In the genomic region with DNA sequence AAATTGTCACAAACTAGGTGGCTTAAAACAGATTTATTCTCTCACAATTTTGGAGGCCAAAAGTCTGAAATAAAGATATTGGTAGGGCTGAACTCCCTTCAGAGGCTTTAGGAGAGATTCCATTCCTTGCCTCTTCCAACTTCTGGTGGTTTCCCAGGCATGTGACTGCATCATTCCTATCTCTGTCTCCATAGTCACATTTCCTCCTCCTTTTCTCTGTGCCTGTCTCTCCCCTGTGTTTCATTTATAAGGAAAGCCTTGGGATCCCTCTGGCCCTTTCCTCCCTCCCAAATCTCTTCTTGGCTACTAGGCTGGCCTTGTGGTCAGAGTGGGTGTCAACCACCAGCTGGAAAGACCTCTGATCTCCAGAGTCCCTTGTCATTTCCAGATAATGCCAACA, we compare ENCODE assay signal across 29 cellular contexts.
"Had no signal": no experiment of that assay in that cellular context is flagged by ENCODE, and none has a peak within 500 bp of the region (broad histone marks: within the 10 kb centered on the region; RNA-seq: fewer than 3 reads in every experiment).

No MANE protein-coding gene starts in this region.

- H3K27me3 Mint-ChIP-seq: activated CD8-positive, alpha-beta T cell treated with anti-CD3 and anti-CD28 coated beads for 36 hours; effector memory CD8-positive, alpha-beta T cell; naive B cell; progenitor cell of endocrine pancreas; stimulated activated naive CD8-positive, alpha-beta T cell treated with anti-CD3 and anti-CD28 coated beads, Interleukin-15, amount 100 ng/mL, for 72 hours; type B pancreatic cell had no signal

- H3K27ac ChIP-seq: body of pancreas, coronary artery, gastrocnemius medialis, left ventricle myocardium inferior, ovary, vagina had no signal

- H3K27ac Mint-ChIP-seq: activated B cell treated with CpG ODN at 0.5 μM for 24 hours; activated CD8-positive, alpha-beta T cell treated with anti-CD3 and anti-CD28 coated beads for 36 hours; activated naive CD4-positive, alpha-beta T cell treated with anti-CD3 and anti-CD28 coated beads, Interleukin-2, amount 50 U/mL, for 72 hours; activated T-cell treated with anti-CD3 and anti-CD28 coated beads, Interleukin-2, amount 50 U/mL, for 72 hours; effector memory CD8-positive, alpha-beta T cell; progenitor cell of endocrine pancreas; stimulated activated memory B cell treated with anti-CD40 and anti-IgM and Interleukin-4, amounts not matched to agents 10 μg/mL and 1 μg/mL and 100 μg/mL, for 72 hours; stimulated activated naive CD8-positive, alpha-beta T cell treated with anti-CD3 and anti-CD28 coated beads, Interleukin-15, amount 100 ng/mL, for 72 hours; T-helper 2 cell treated with Interferon-gamma antibody and Interleukin-4, amounts not matched to agents 5 μg/mL and 100 μg/mL, for 36 hours; type B pancreatic cell had no signal

- H3K9me3 Mint-ChIP-seq: type B pancreatic cell had no signal

- H3K4me3 ChIP-seq: body of pancreas, coronary artery, gastrocnemius medialis, left ventricle myocardium inferior, lung, mucosa of descending colon, ovary, vagina had no signal

- H3K36me3 Mint-ChIP-seq: type B pancreatic cell had no signal

- H3K4me3 Mint-ChIP-seq: activated B cell treated with CpG ODN at 0.5 μM for 24 hours; activated CD8-positive, alpha-beta T cell treated with anti-CD3 and anti-CD28 coated beads for 36 hours; activated T-cell treated with anti-CD3 and anti-CD28 coated beads, Interleukin-2, amount 50 U/mL, for 72 hours; effector memory CD8-positive, alpha-beta T cell; naive B cell; stimulated activated memory B cell treated with anti-CD40 and anti-IgM and Interleukin-4, amounts not matched to agents 10 μg/mL and 1 μg/mL and 100 μg/mL, for 72 hours; stimulated activated naive CD8-positive, alpha-beta T cell treated with anti-CD3 and anti-CD28 coated beads, Interleukin-15, amount 100 ng/mL, for 72 hours; T-helper 2 cell treated with Interferon-gamma antibody and Interleukin-4, amounts not matched to agents 5 μg/mL and 100 μg/mL, for 36 hours; type B pancreatic cell had no signal

- DNase-seq: activated B cell treated with CpG ODN at 0.5 μM for 24 hours; activated CD4-positive, alpha-beta T cell treated with anti-CD3 and anti-CD28 coated beads, Interleukin-2, amount 50 U/mL, for 1 hour; activated CD8-positive, alpha-beta T cell treated with anti-CD3 and anti-CD28 coated beads for 36 hours; activated naive CD4-positive, alpha-beta T cell; activated T-cell treated with anti-CD3 and anti-CD28 coated beads for 4 hours; activated T-cell treated with anti-CD3 and anti-CD28 coated beads, Interleukin-2, amount 50 U/mL, for 72 hours; body of pancreas; effector memory CD8-positive, alpha-beta T cell; gastrocnemius medialis; glutamatergic neuron; left ventricle myocardium inferior; mucosa of descending colon; naive B cell; ovary; small intestine; stimulated activated CD4-positive, alpha-beta T cell treated with anti-CD3 and anti-CD28 coated beads, Interleukin-4, amount 100 ng/mL, for 4 hours; stimulated activated CD8-positive, alpha-beta memory T cell treated with anti-CD3 and anti-CD28 coated beads, Interleukin-4, amount 100 ng/mL, for 48 hours; stimulated activated naive CD8-positive, alpha-beta T cell treated with anti-CD3 and anti-CD28 coated beads, Interleukin-15, amount 100 ng/mL, for 72 hours; substantia nigra; T-helper 1 cell had no signal

- H3K4me1 Mint-ChIP-seq: stimulated activated naive CD8-positive, alpha-beta T cell treated with anti-CD3 and anti-CD28 coated beads, Interleukin-15, amount 100 ng/mL, for 72 hours had no signal

- H3K36me3 ChIP-seq: gastrocnemius medialis, left ventricle myocardium inferior, ovary, vagina had no signal

- H3K9me3 ChIP-seq: body of pancreas, gastrocnemius medialis, ovary, vagina had no signal

- H3K4me1 ChIP-seq: body of pancreas, gastrocnemius medialis, vagina had no signal

- ATAC-seq: activated CD8-positive, alpha-beta T cell treated with anti-CD3 and anti-CD28 coated beads for 36 hours; activated naive CD4-positive, alpha-beta T cell treated with anti-CD3 and anti-CD28 coated beads, Interleukin-2, amount 50 U/mL, for 72 hours; activated T-cell treated with anti-CD3 and anti-CD28 coated beads, Interleukin-2, amount 50 U/mL, for 72 hours; body of pancreas; effector memory CD8-positive, alpha-beta T cell; gastrocnemius medialis; mucosa of descending colon; sciatic nerve; stimulated activated memory B cell treated with anti-CD40 and anti-IgM and Interleukin-4, amounts not matched to agents 10 μg/mL and 1 μg/mL and 100 μg/mL, for 72 hours; stimulated activated naive CD8-positive, alpha-beta T cell treated with anti-CD3 and anti-CD28 coated beads, Interleukin-15, amount 100 ng/mL, for 72 hours had no signal

- H3K27me3 ChIP-seq: body of pancreas, gastrocnemius medialis, ovary, vagina had no signal
